18 cellular contexts compared by ENCODE assay signal in the genomic region with DNA sequence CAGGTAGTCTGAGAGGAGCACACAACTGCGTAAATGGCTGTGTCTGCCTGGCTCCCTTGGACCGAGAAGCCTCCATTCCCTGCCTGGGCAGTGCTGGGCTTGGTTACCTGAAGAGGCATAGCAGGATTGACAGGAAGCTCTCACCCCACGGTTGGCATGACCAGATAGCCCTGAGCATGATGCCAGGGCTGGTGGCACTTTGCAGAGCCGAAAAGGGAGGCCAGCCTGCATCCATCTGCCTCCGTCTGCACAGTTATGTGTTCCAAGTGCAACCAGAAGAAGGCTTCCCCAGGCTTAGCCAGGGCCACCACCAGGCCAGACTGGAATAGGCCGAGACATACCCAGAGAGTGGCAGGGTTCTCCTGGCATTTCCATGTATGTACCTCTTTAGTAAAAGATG. TPM values are rescaled to one million over a fixed set of nuclear protein-coding genes. Genes with fewer than 3 reads are reported as not detected.
DNase-seq lines count a peak whose midpoint lies in the region; ATAC-seq and TF ChIP-seq lines count a peak whose summit lies in the region.
"Had no signal": no experiment of that assay in that cellular context is flagged by ENCODE, and none has a peak within 500 bp of the region (broad histone marks: within the 10 kb centered on the region; RNA-seq: fewer than 3 reads in every experiment).

No MANE protein-coding gene starts in this region.

- H3K27ac ChIP-seq in colonic mucosa = no peak overlapping the region
- H3K27ac ChIP-seq: PC-9, SJSA1 had no signal

- no peak overlapping the region for H3K9ac ChIP-seq in colonic mucosa (ENCODE audit: low read depth in 2 of 2, low read length in 2 of 2)

- H3K4me1 Mint-ChIP-seq in activated T-cell treated with anti-CD3 and anti-CD28 coated beads, Interleukin-2, amount 50 U/mL, for 4 hours (ENCODE audit: low read depth) = peaks cover 34% of the 10 kb centered on the region
- peaks cover 25% of the 10 kb centered on the region for H3K4me1 Mint-ChIP-seq in activated T-cell treated with anti-CD3 and anti-CD28 coated beads, Interleukin-2, amount 50 U/mL, for 72 hours (ENCODE audit: low read depth)
- H3K4me1 Mint-ChIP-seq in central memory CD8-positive, alpha-beta T cell = peaks cover 57% of the 10 kb centered on the region
- peaks cover 36 to 38% of the 10 kb centered on the region in 2 donors for H3K4me1 Mint-ChIP-seq in effector memory CD8-positive, alpha-beta T cell (ENCODE audit: low read depth in 2 of 2)

- intact Hi-C loops in colonic mucosa (cut with DNase I) = no loop called here

- H3K9me3 ChIP-seq in colonic mucosa = no peaks in the 10 kb centered on the region
- H3K9me3 ChIP-seq: SJSA1 had no signal

- H3K27ac Mint-ChIP-seq in activated T-cell treated with anti-CD3 and anti-CD28 coated beads, Interleukin-2, amount 50 U/mL, for 72 hours = no peak overlapping the region
- peak overlapping the region; percentile 67 for H3K27ac Mint-ChIP-seq in central memory CD8-positive, alpha-beta T cell (ENCODE audit: low read depth)
- H3K27ac Mint-ChIP-seq in effector memory CD8-positive, alpha-beta T cell = peak overlapping the region; percentile 35 to 73

- H3K36me3 Mint-ChIP-seq in activated T-cell treated with anti-CD3 and anti-CD28 coated beads, Interleukin-2, amount 50 U/mL, for 4 hours (ENCODE audit: insufficient read depth) = no peaks in the 10 kb centered on the region
- H3K36me3 Mint-ChIP-seq in activated T-cell treated with anti-CD3 and anti-CD28 coated beads, Interleukin-2, amount 50 U/mL, for 72 hours (ENCODE audit: insufficient read depth in 2 of 2) = no peaks in the 10 kb centered on the region
- H3K36me3 Mint-ChIP-seq in central memory CD8-positive, alpha-beta T cell (ENCODE audit: insufficient read depth) = no peaks in the 10 kb centered on the region
- H3K36me3 Mint-ChIP-seq in effector memory CD8-positive, alpha-beta T cell (ENCODE audit: insufficient read depth) = no peaks in the 10 kb centered on the region

- TF ChIP-seq CTCF in colonic mucosa (IDR thresholded peaks at IDR 0.05) = no peak

- H3K9me3 Mint-ChIP-seq in activated T-cell treated with anti-CD3 and anti-CD28 coated beads, Interleukin-2, amount 50 U/mL, for 4 hours = no peaks in the 10 kb centered on the region
- H3K9me3 Mint-ChIP-seq in activated T-cell treated with anti-CD3 and anti-CD28 coated beads, Interleukin-2, amount 50 U/mL, for 72 hours = no peaks in the 10 kb centered on the region
- no peaks in the 10 kb centered on the region for H3K9me3 Mint-ChIP-seq in central memory CD8-positive, alpha-beta T cell
- no peaks in the 10 kb centered on the region for H3K9me3 Mint-ChIP-seq in effector memory CD8-positive, alpha-beta T cell

- no peak for ATAC-seq in activated T-cell treated with anti-CD3 and anti-CD28 coated beads, Interleukin-2, amount 50 U/mL, for 4 hours
- no peak for ATAC-seq in activated T-cell treated with anti-CD3 and anti-CD28 coated beads, Interleukin-2, amount 50 U/mL, for 72 hours (replicated peaks in 1 of 2)
- no peak for ATAC-seq in central memory CD8-positive, alpha-beta T cell (replicated peaks; ENCODE audit: extremely low read depth, poor library complexity, severe bottlenecking)
- no peak for ATAC-seq in effector memory CD8-positive, alpha-beta T cell (replicated peaks)

- no peaks in the 10 kb centered on the region for H3K27me3 ChIP-seq in colonic mucosa
- H3K27me3 ChIP-seq: SJSA1 had no signal

- H3K36me3 ChIP-seq in colonic mucosa = no peaks in the 10 kb centered on the region
- H3K36me3 ChIP-seq: SJSA1 had no signal

- H3K4me3 ChIP-seq in colonic mucosa = no peak overlapping the region
- H3K4me3 ChIP-seq: PC-9, SJSA1 had no signal

- no peaks in the 10 kb centered on the region for H3K4me1 ChIP-seq in colonic mucosa
- H3K4me1 ChIP-seq: SJSA1 had no signal

- DNase-seq in activated T-cell treated with anti-CD3 and anti-CD28 coated beads, Interleukin-2, amount 50 U/mL, for 4 hours = no peak
- no peak for DNase-seq in activated T-cell treated with anti-CD3 and anti-CD28 coated beads, Interleukin-2, amount 50 U/mL, for 72 hours
- DNase-seq in central memory CD8-positive, alpha-beta T cell (ENCODE audit: low spot score in 2 of 2) = no peak
- no peak for DNase-seq in effector memory CD8-positive, alpha-beta T cell
- DNase-seq in colonic mucosa (no peak), SW 1271 (lab: John Stamatoyannopoulos, UW) (no peak), NCI-H146 treated with DMSO at 0.1 percent for 48 hours (lab: John Stamatoyannopoulos, UW; ENCODE audit: unreplicated experiment) (no peak)
- DNase-seq: Karpas-422, MV-4-11, NCI-H1105, NCI-H1436 treated with DMSO at 0.1 percent for 48 hours, NCI-H2029, NCI-H446 treated with DMSO at 0.1 percent for 48 hours, NCI-H526, PC-9, Right ventricle myocardium superior had no signal

- H3K4me3 Mint-ChIP-seq in activated T-cell treated with anti-CD3 and anti-CD28 coated beads, Interleukin-2, amount 50 U/mL, for 4 hours = peak overlapping the region; percentile 7
- H3K4me3 Mint-ChIP-seq in activated T-cell treated with anti-CD3 and anti-CD28 coated beads, Interleukin-2, amount 50 U/mL, for 72 hours = no peak overlapping the region
- H3K4me3 Mint-ChIP-seq in central memory CD8-positive, alpha-beta T cell = no peak overlapping the region
- H3K4me3 Mint-ChIP-seq in effector memory CD8-positive, alpha-beta T cell = peak overlapping the region; percentile 45 to 74

- H3K27me3 Mint-ChIP-seq in activated T-cell treated with anti-CD3 and anti-CD28 coated beads, Interleukin-2, amount 50 U/mL, for 4 hours (ENCODE audit: low read depth) = no peaks in the 10 kb centered on the region
- H3K27me3 Mint-ChIP-seq in activated T-cell treated with anti-CD3 and anti-CD28 coated beads, Interleukin-2, amount 50 U/mL, for 72 hours (ENCODE audit: low read depth) = peaks cover 7% of the 10 kb centered on the region
- no peaks in the 10 kb centered on the region for H3K27me3 Mint-ChIP-seq in central memory CD8-positive, alpha-beta T cell
- H3K27me3 Mint-ChIP-seq in effector memory CD8-positive, alpha-beta T cell = no peaks in the 10 kb centered on the region

RNA-seq across cellular contexts. Expression of a gene that starts 36.6 kb away (rescaled TPM):
- total RNA-seq in activated T-cell treated with anti-CD3 and anti-CD28 coated beads, Interleukin-2, amount 50 U/mL, for 4 hours = 1 to 10 TPM; 1.3 to 2.5 (median 2.1) TPM
- 10 to 100 TPM; 12.2 to 21.0 TPM for total RNA-seq in activated T-cell treated with anti-CD3 and anti-CD28 coated beads, Interleukin-2, amount 50 U/mL, for 72 hours
- total RNA-seq in colonic mucosa = 10 to 100 TPM in 1 of 2 donors, 1 to 10 TPM in 1; 1.7 to 10.8 TPM
- total RNA-seq: A172 had no signal

Comparison
In these comparisons a context has a peak if more than half of its experiments do, and no peak if none do; other contexts are left out.
1. H3K4me3 Mint-ChIP-seq: peak in activated T-cell treated with anti-CD3 and anti-CD28 coated beads, Interleukin-2, amount 50 U/mL, for 4 hours (single experiment) and effector memory CD8-positive, alpha-beta T cell (2 of 2); none in activated T-cell treated with anti-CD3 and anti-CD28 coated beads, Interleukin-2, amount 50 U/mL, for 72 hours (0 of 2) and central memory CD8-positive, alpha-beta T cell (single experiment).